27 cellular contexts compared by ENCODE assay signal in the genomic region with DNA sequence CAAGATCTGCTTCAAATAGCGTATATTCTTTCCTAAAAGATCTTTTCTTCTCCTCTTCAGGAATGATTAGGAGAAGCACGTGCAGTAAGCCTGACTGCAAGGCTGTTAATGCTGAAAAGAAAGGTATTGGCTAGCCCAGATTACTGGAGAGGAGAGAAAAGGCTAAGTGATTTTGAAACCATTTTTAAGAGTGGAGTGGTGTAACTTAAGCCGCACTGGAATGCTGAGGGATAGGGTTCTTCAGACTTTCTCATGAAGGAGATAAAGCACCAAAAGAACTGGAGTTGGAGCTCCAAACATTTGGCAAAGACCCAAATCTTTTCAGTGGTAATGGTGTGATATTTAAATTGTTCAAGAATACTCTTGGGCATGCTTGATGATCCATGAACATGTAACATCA.
"Had no signal": no experiment of that assay in that cellular context is flagged by ENCODE, and none has a peak within 500 bp of the region (broad histone marks: within the 10 kb centered on the region; RNA-seq: fewer than 3 reads in every experiment).

No MANE protein-coding gene starts in this region.

- H3K4me1 Mint-ChIP-seq: activated CD4-positive, alpha-beta T cell treated with anti-CD3 and anti-CD28 coated beads, Interleukin-2, amount 10 ng/mL, durations not matched to agents 7 days and 5 days; T-helper 17 cell; WTC11 had no signal

- H3K27ac Mint-ChIP-seq: activated CD4-positive, alpha-beta memory T cell treated with anti-CD3 and anti-CD28 coated beads for 36 hours; activated CD4-positive, alpha-beta T cell treated with anti-CD3 and anti-CD28 coated beads, Interleukin-2, amount 10 ng/mL, durations not matched to agents 7 days and 5 days; activated naive CD4-positive, alpha-beta T cell treated with anti-CD3 and anti-CD28 coated beads, Interleukin-2, amount 50 U/mL, for 72 hours; activated naive CD8-positive, alpha-beta T cell treated with anti-CD3 and anti-CD28 coated beads, Interleukin-2, amount 50 U/mL, for 24 hours; T-helper 17 cell; WTC11 had no signal

- H3K36me3 Mint-ChIP-seq: activated CD4-positive, alpha-beta memory T cell treated with anti-CD3 and anti-CD28 coated beads for 36 hours; WTC11 had no signal

- H3K27me3 ChIP-seq: brain microvascular endothelial cell, cardiac muscle cell had no signal

- DNase-seq: activated CD4-positive, alpha-beta memory T cell treated with anti-CD3 and anti-CD28 coated beads for 36 hours; activated CD4-positive, alpha-beta T cell treated with anti-CD3 and anti-CD28 coated beads, Interleukin-2, amount 10 ng/mL, durations not matched to agents 7 days and 5 days; activated CD4-positive, CD25-positive, alpha-beta regulatory T cell treated with anti-CD3 and anti-CD28 coated beads, Interleukin-2, amount 50 U/mL, for 72 hours; activated CD8-positive, alpha-beta memory T cell treated with anti-CD3 and anti-CD28 coated beads for 24 hours; activated effector memory CD4-positive, alpha-beta T cell treated with anti-CD3 and anti-CD28 coated beads, Interleukin-2, amount 50 U/mL, for 16 hours; activated naive CD4-positive, alpha-beta T cell treated with Interleukin-2 at 50 U/mL for 16 hours; activated naive CD8-positive, alpha-beta T cell treated with anti-CD3 and anti-CD28 coated beads, Interleukin-2, amount 50 U/mL, for 24 hours; activated T-cell treated with anti-CD3 and anti-CD28 coated beads, Interleukin-2, amount 50 U/mL, for 4 hours; amygdala; brain microvascular endothelial cell; Karpas-422; MM.1S; NCI-H1105; NCI-H1436 treated with DMSO at 0.1 percent for 48 hours; NCI-H187; NCI-H2081; NCI-H345; NCI-H510A; NCI-H526 treated with DMSO at 0.1 percent for 48 hours; PC-9; SHP77 treated with DMSO at 0.1 percent for 48 hours; T-helper 17 cell; T-helper 9 cell had no signal

- H3K9me3 Mint-ChIP-seq: activated CD4-positive, alpha-beta memory T cell treated with anti-CD3 and anti-CD28 coated beads for 36 hours; activated naive CD8-positive, alpha-beta T cell treated with anti-CD3 and anti-CD28 coated beads, Interleukin-2, amount 50 U/mL, for 24 hours; activated T-cell treated with anti-CD3 and anti-CD28 coated beads, Interleukin-2, amount 50 U/mL, for 4 hours had no signal

- H3K27ac ChIP-seq: brain microvascular endothelial cell, cardiac muscle cell, PC-9 had no signal

- H3K4me3 ChIP-seq: cardiac muscle cell, K562, PC-9 had no signal

- H3K4me2 ChIP-seq: PC-9 had no signal

- H2AFZ ChIP-seq: PC-9 had no signal

- H3K36me3 ChIP-seq: brain microvascular endothelial cell, cardiac muscle cell had no signal

- H3K4me3 Mint-ChIP-seq: activated CD4-positive, alpha-beta memory T cell treated with anti-CD3 and anti-CD28 coated beads for 36 hours; activated CD4-positive, alpha-beta T cell treated with anti-CD3 and anti-CD28 coated beads, Interleukin-2, amount 10 ng/mL, durations not matched to agents 7 days and 5 days; activated naive CD8-positive, alpha-beta T cell treated with anti-CD3 and anti-CD28 coated beads, Interleukin-2, amount 50 U/mL, for 24 hours; activated T-cell treated with anti-CD3 and anti-CD28 coated beads, Interleukin-2, amount 50 U/mL, for 4 hours; T-helper 17 cell; WTC11 had no signal

- ATAC-seq: activated naive CD4-positive, alpha-beta T cell treated with anti-CD3 and anti-CD28 coated beads, Interleukin-2, amount 50 U/mL, for 72 hours; activated naive CD8-positive, alpha-beta T cell treated with anti-CD3 and anti-CD28 coated beads, Interleukin-2, amount 50 U/mL, for 24 hours; activated T-cell treated with anti-CD3 and anti-CD28 coated beads, Interleukin-2, amount 50 U/mL, for 4 hours; K562; T-helper 17 cell; WTC11 had no signal
